In genomic region chr5:33936381-33937016, GRCh38 we compare ENCODE assay signal across 9 cellular contexts. TPM values are rescaled to one million over a fixed set of nuclear protein-coding genes. Genes with fewer than 3 reads are reported as not detected.
A peak's percentile ranks its signal among the peaks of the same experiment; 100 is the strongest.
DNase-seq lines count a peak whose midpoint lies in the region; ATAC-seq and TF ChIP-seq lines count a peak whose summit lies in the region.
"Had no signal": no experiment of that assay in that cellular context is flagged by ENCODE, and none has a peak within 500 bp of the region (broad histone marks: within the 10 kb centered on the region; RNA-seq: fewer than 3 reads in every experiment).

RXFP3 (plus strand) TSS chr5:33936386; CDS start chr5:33936741, 355 bp downstream.

- in situ Hi-C loops in astrocyte of the cerebellum (cut with HindIII; ENCODE audit: low sequenced_read_pairs): loop anchor here (25.0 kb wide), 1 partner anchor 474 kb away; no protein-coding TSS in a partner anchor
- in situ Hi-C loops in gastrocnemius medialis (cut with MboI; ENCODE audit: low sequenced_read_pairs in 4 of 4): loop anchor here in 2 of 4 donors (25.0 kb wide), 1 partner anchor 499 kb away; the partner anchor contains the start of gene TARS1 (in 2 of the 2)

- TF ChIP-seq CTCF in HFF-Myc (IDR thresholded peaks at IDR 0.05; ENCODE audit: low read depth, low read length, missing control alignments) (no peak), astrocyte of the cerebellum (IDR thresholded peaks at IDR 0.05; ENCODE audit: low read depth, low read length, missing control alignments) (no peak), gastrocnemius medialis (IDR thresholded peaks at IDR 0.05 in 4 of 5, conservative IDR thresholded peaks at IDR 0.05 in 1 of 5) (no peak)

- H3K4me3 Mint-ChIP-seq in activated naive CD8-positive, alpha-beta T cell treated with anti-CD3 and anti-CD28 coated beads for 36 hours: no peak within 1 kb of the TSS

- H3K36me3 Mint-ChIP-seq in activated naive CD8-positive, alpha-beta T cell treated with anti-CD3 and anti-CD28 coated beads for 36 hours: no peaks in the 10 kb centered on the region

- ATAC-seq in gastrocnemius medialis: no peak
- no peak for ATAC-seq in HG03108 (IDR thresholded peaks at IDR 0.05; ENCODE audit: unreplicated experiment)
- no peak for ATAC-seq in GM21381 (IDR thresholded peaks at IDR 0.05; ENCODE audit: unreplicated experiment)

- TF ChIP-seq POLR2A in gastrocnemius medialis (IDR thresholded peaks at IDR 0.05): no peak

- no CpG with 5 or more reads among the region's 45 CpGs for WGBS in iPS DF 6.9 (ENCODE audit: insufficient coverage, insufficient read length)

- H3K27me3 ChIP-seq in iPS DF 6.9 (ENCODE audit: control insufficient read depth, insufficient read depth, low read length) (peaks cover 5% of the 10 kb centered on the region; the same call in 1 of the 2 replicates), gastrocnemius medialis (peaks cover 43 to 57% (median 48%) of the 10 kb centered on the region in 3 donors)

- H3K4me1 ChIP-seq in iPS DF 6.9 (ENCODE audit: control insufficient read depth, insufficient read depth, low read length): no peaks in the 10 kb centered on the region
- peaks cover 0 to 7% of the 10 kb centered on the region in 2 donors for H3K4me1 ChIP-seq in gastrocnemius medialis

- peaks cover 9% of the 10 kb centered on the region for H3K4me1 Mint-ChIP-seq in activated naive CD8-positive, alpha-beta T cell treated with anti-CD3 and anti-CD28 coated beads for 36 hours

- DNase-seq in HFF-Myc (ENCODE audit: extremely low read depth, low read depth) (no peak), astrocyte of the cerebellum (ENCODE audit: low read depth) (no peak), iPS DF 6.9 (ENCODE audit: low read depth, low spot score) (no peak), gastrocnemius medialis (no peak)
- DNase-seq in activated naive CD8-positive, alpha-beta T cell treated with anti-CD3 and anti-CD28 coated beads for 36 hours: no peak
- DNase-seq in activated CD8-positive, alpha-beta memory T cell treated with anti-CD3 and anti-CD28 coated beads, Interleukin-2, amount 50 U/mL, for 48 hours: no peak

- intact Hi-C loops in gastrocnemius medialis (cut with DNase I; ENCODE audit: low total_unique reads): no loop called here

- H3K27ac ChIP-seq in iPS DF 6.9 (ENCODE audit: low read length) (no peak within 1 kb of the TSS), gastrocnemius medialis (no peak within 1 kb of the TSS)

- peak within 1 kb of the TSS; percentile 43 for H3K4me3 ChIP-seq in HFF-Myc (replicated peaks; ENCODE audit: low read depth, low read length)
- peak within 1 kb of the TSS; percentile 47 for H3K4me3 ChIP-seq in astrocyte of the cerebellum (ENCODE audit: low read depth, low read length)
- peak within 1 kb of the TSS; percentile 22 for H3K4me3 ChIP-seq in iPS DF 6.9 (ENCODE audit: low read length)
- peak within 1 kb of the TSS; percentile 19 to 46 (median 31) for H3K4me3 ChIP-seq in gastrocnemius medialis
- H3K4me3 ChIP-seq: mucosa of descending colon had no signal

- no peaks in the 10 kb centered on the region for H3K9me3 Mint-ChIP-seq in activated naive CD8-positive, alpha-beta T cell treated with anti-CD3 and anti-CD28 coated beads for 36 hours

- H3K9me3 ChIP-seq in iPS DF 6.9 (ENCODE audit: control insufficient read depth, insufficient read depth, low read length) (no peaks in the 10 kb centered on the region), gastrocnemius medialis (no peaks in the 10 kb centered on the region)
- H3K9me3 ChIP-seq: mucosa of descending colon had no signal

- H3K36me3 ChIP-seq in iPS DF 6.9 (ENCODE audit: control insufficient read depth, insufficient read depth, low read length): no peaks in the 10 kb centered on the region; the same call in 1 of the 2 replicates
- no peaks in the 10 kb centered on the region for H3K36me3 ChIP-seq in gastrocnemius medialis

- peaks cover 68% of the 10 kb centered on the region for H3K27me3 Mint-ChIP-seq in activated naive CD8-positive, alpha-beta T cell treated with anti-CD3 and anti-CD28 coated beads for 36 hours

- no peak within 1 kb of the TSS for H3K27ac Mint-ChIP-seq in activated naive CD8-positive, alpha-beta T cell treated with anti-CD3 and anti-CD28 coated beads for 36 hours

RNA-seq across cellular contexts. Expression of gene RXFP3, which starts in this region (rescaled TPM):
- not detected for total RNA-seq in gastrocnemius medialis
- not detected for total RNA-seq in activated naive CD8-positive, alpha-beta T cell treated with anti-CD3 and anti-CD28 coated beads for 36 hours
- total RNA-seq: mucosa of descending colon had no signal
